In the genomic region with DNA sequence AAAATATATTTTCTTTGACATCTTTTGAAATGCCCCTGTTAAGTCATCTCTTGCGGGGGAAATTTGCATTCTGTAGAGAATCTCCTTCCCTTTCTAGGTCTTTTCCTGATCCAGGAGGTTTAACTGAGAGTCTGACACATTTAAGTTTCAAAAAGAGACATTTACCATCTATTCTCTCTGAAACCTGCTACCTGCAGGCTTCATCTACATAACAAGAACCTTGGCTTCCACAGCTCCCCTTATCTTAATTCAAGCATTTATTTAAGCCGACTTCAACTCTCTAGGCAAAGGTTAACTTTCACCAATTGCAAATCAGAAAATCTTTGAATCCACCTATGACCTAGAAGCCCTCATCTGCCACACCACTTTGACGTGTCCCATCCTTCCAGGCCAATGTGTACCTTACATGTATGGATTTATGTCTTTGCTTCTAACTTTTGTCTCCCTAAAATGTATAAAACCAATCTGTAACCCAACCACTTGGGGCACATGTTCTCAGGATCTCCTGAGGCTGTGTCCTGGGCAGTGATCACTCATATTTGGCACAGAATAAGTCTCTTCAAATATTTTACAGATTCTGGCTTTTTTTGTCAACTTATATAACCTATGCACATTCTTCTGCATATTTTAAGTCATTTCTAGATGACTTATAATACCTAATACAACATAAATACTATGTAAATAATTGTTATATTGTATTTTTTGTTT, we compare ENCODE assay signal across 15 cellular contexts.
"Had no signal": no experiment of that assay in that cellular context is flagged by ENCODE, and none has a peak within 500 bp of the region (broad histone marks: within the 10 kb centered on the region; RNA-seq: fewer than 3 reads in every experiment).

No MANE protein-coding gene starts in this region.

- H3K4me3 Mint-ChIP-seq: naive thymus-derived CD8-positive, alpha-beta T cell; type B pancreatic cell had no signal

- H3K27me3 ChIP-seq: foreskin keratinocyte, ovary, right atrium auricular region, sigmoid colon, suprapubic skin, thyroid gland had no signal

- H3K27ac Mint-ChIP-seq: naive thymus-derived CD8-positive, alpha-beta T cell; type B pancreatic cell had no signal

- H3K4me1 ChIP-seq: foreskin keratinocyte, right atrium auricular region, suprapubic skin, thyroid gland had no signal

- H3K4me3 ChIP-seq: mucosa of descending colon, ovary, right atrium auricular region, sigmoid colon, skin epidermis, suprapubic skin, thyroid gland had no signal

- H3K27me3 Mint-ChIP-seq: type B pancreatic cell had no signal

- H3K4me1 Mint-ChIP-seq: naive thymus-derived CD8-positive, alpha-beta T cell had no signal

- H3K27ac ChIP-seq: foreskin keratinocyte, ovary, right atrium auricular region, sigmoid colon, skin epidermis, suprapubic skin, thyroid gland had no signal

- H3K9me3 Mint-ChIP-seq: naive thymus-derived CD8-positive, alpha-beta T cell; type B pancreatic cell had no signal

- H3K9me3 ChIP-seq: mucosa of descending colon, ovary, right atrium auricular region, sigmoid colon, suprapubic skin, thyroid gland had no signal

- DNase-seq: dermis blood vessel endothelial cell; erythroblast; foreskin keratinocyte; mammary epithelial cell; mucosa of descending colon; naive thymus-derived CD8-positive, alpha-beta T cell; ovary; sigmoid colon; stimulated activated CD4-positive, alpha-beta T cell treated with anti-CD3 and anti-CD28 coated beads, Interleukin-12 subunit alpha, Interleukin-12 subunit beta, amount 100 ng/mL, for 4 hours; stimulated activated naive CD8-positive, alpha-beta T cell treated with anti-CD3 and anti-CD28 coated beads, Interleukin-15, Interleukin-2, amounts not matched to agents 100 U/mL and 50 U/mL, for 24 hours; thyroid gland had no signal

- H3K36me3 Mint-ChIP-seq: type B pancreatic cell had no signal

- ATAC-seq: foreskin keratinocyte; mucosa of descending colon; naive thymus-derived CD8-positive, alpha-beta T cell; stimulated activated naive CD8-positive, alpha-beta T cell treated with anti-CD3 and anti-CD28 coated beads, Interleukin-15, Interleukin-2, amounts not matched to agents 100 U/mL and 50 U/mL, for 24 hours had no signal

- H3K36me3 ChIP-seq: ovary, right atrium auricular region, sigmoid colon, suprapubic skin, thyroid gland had no signal
